ENCODE assay signal across 29 cellular contexts in genomic region chr1:51790385-51790784, GRCh38.
DNase-seq lines count a peak whose midpoint lies in the region; ATAC-seq lines count a peak whose summit lies in the region.
"Had no signal": no experiment of that assay in that cellular context is flagged by ENCODE, and none has a peak within 500 bp of the region (broad histone marks: within the 10 kb centered on the region; RNA-seq: fewer than 3 reads in every experiment).

No MANE protein-coding gene starts in this region.

- no peak overlapping the region for H3K4me3 ChIP-seq in CD4-positive, CD25-positive, alpha-beta regulatory T cell (ENCODE audit: low read depth, low read length)
- no peak overlapping the region for H3K4me3 ChIP-seq in CD4-positive, alpha-beta memory T cell (ENCODE audit: low read length in 2 of 2)
- H3K4me3 ChIP-seq: colonic mucosa, esophagus muscularis mucosa, GM23248, heart right ventricle, lower lobe of right lung, pancreas, SJCRH30 had no signal

- no peak for ATAC-seq in CD4-positive, CD25-positive, alpha-beta regulatory T cell (ENCODE audit: low read depth in 2 of 2)
- no peak for ATAC-seq in T-helper 17 cell
- ATAC-seq in naive B cell (ENCODE audit: low read depth in 2 of 2), result no peak
- ATAC-seq: activated CD4-positive, CD25-positive, alpha-beta regulatory T cell treated with anti-CD3 and anti-CD28 coated beads, Interleukin-2, amount 50 U/mL, for 24 hours; foreskin keratinocyte; lower lobe of right lung; pancreas had no signal

- POLR2A ChIA-PET in CD4-positive, alpha-beta memory T cell (lab: Charles Lee; ENCODE audit: partially characterized antibody), result interaction anchor here (1.0 kb wide), 1 partner anchor 17 kb away, joined by 3 read pairs; no protein-coding TSS in a partner anchor

- peaks cover 99% of the 10 kb centered on the region for H3K36me3 ChIP-seq in CD4-positive, CD25-positive, alpha-beta regulatory T cell (ENCODE audit: control insufficient read depth, insufficient read depth, low read length)
- H3K36me3 ChIP-seq in CD4-positive, alpha-beta memory T cell (ENCODE audit: insufficient read depth, low read length), result peaks cover 80% of the 10 kb centered on the region

- no peaks in the 10 kb centered on the region for H3K9me3 ChIP-seq in CD4-positive, CD25-positive, alpha-beta regulatory T cell (ENCODE audit: control insufficient read depth in 2 of 2, low read length in 2 of 2)
- H3K9me3 ChIP-seq in CD4-positive, alpha-beta memory T cell (ENCODE audit: control insufficient read depth in 1 of 2, low read length in 2 of 2), result no peaks in the 10 kb centered on the region
- no peaks in the 10 kb centered on the region for H3K9me3 ChIP-seq in T-helper 17 cell (ENCODE audit: control insufficient read depth, low read length, poor library complexity, severe bottlenecking)
- H3K9me3 ChIP-seq: colonic mucosa, esophagus muscularis mucosa, heart right ventricle, lower lobe of right lung, pancreas, SJCRH30 had no signal

- no peaks in the 10 kb centered on the region for H3K27me3 ChIP-seq in CD4-positive, CD25-positive, alpha-beta regulatory T cell (ENCODE audit: control insufficient read depth, insufficient read depth, low read length)
- H3K27me3 ChIP-seq in CD4-positive, alpha-beta memory T cell (ENCODE audit: insufficient read depth, low read length), result no peaks in the 10 kb centered on the region
- H3K27me3 ChIP-seq: colonic mucosa, esophagus muscularis mucosa, foreskin keratinocyte, heart right ventricle, pancreas, SJCRH30 had no signal

- no peak overlapping the region for H3K4me3 Mint-ChIP-seq in CD4-positive, CD25-positive, alpha-beta regulatory T cell
- no peak overlapping the region for H3K4me3 Mint-ChIP-seq in CD4-positive, alpha-beta memory T cell
- H3K4me3 Mint-ChIP-seq in T-helper 17 cell, result no peak overlapping the region
- no peak overlapping the region for H3K4me3 Mint-ChIP-seq in naive B cell
- H3K4me3 Mint-ChIP-seq: activated CD4-positive, alpha-beta memory T cell treated with anti-CD3 and anti-CD28 coated beads for 36 hours; nephron progenitor cell had no signal

- DNase-seq in CD4-positive, CD25-positive, alpha-beta regulatory T cell, result no peak
- no peak for DNase-seq in CD4-positive, alpha-beta memory T cell
- DNase-seq in T-helper 17 cell (no peak), naive B cell (no peak), NCI-H748 treated with DMSO at 0.1 percent for 48 hours (lab: John Stamatoyannopoulos, UW) (no peak), Kasumi-1 (lab: John Stamatoyannopoulos, UW) (no peak), hippocampal formation (lab: John Stamatoyannopoulos, UW) (no peak)
- DNase-seq: activated CD4-positive, alpha-beta memory T cell treated with anti-CD3 and anti-CD28 coated beads for 36 hours; activated gamma-delta T cell; amygdala; colonic mucosa; DMS 273 treated with DMSO at 0.1 percent for 48 hours; effector memory CD4-positive, alpha-beta T cell; EL; foreskin keratinocyte; GM23248; heart right ventricle; kidney glomerular epithelial cell; lower lobe of right lung; NCI-H1092; NCI-H187; NCI-H524 treated with DMSO at 0.1 percent for 48 hours; nephron progenitor cell; pancreas; SJCRH30; stimulated activated CD4-positive, alpha-beta T cell treated with anti-CD3 and anti-CD28 coated beads, Interleukin-2, amount 100 ng/mL, for 24 hours had no signal

- H3K4me1 ChIP-seq in CD4-positive, CD25-positive, alpha-beta regulatory T cell (ENCODE audit: control insufficient read depth, insufficient read depth, low read length, poor library complexity, severe bottlenecking), result no peaks in the 10 kb centered on the region
- H3K4me1 ChIP-seq in CD4-positive, alpha-beta memory T cell (ENCODE audit: insufficient read depth, low read length), result no peaks in the 10 kb centered on the region
- H3K4me1 ChIP-seq: colonic mucosa, foreskin keratinocyte, SJCRH30 had no signal

- H3K27me3 Mint-ChIP-seq in CD4-positive, CD25-positive, alpha-beta regulatory T cell, result no peaks in the 10 kb centered on the region
- H3K27me3 Mint-ChIP-seq in CD4-positive, alpha-beta memory T cell, result no peaks in the 10 kb centered on the region
- H3K27me3 Mint-ChIP-seq in T-helper 17 cell (no peaks in the 10 kb centered on the region), naive B cell (no peaks in the 10 kb centered on the region)
- H3K27me3 Mint-ChIP-seq: activated CD4-positive, alpha-beta memory T cell treated with anti-CD3 and anti-CD28 coated beads for 36 hours had no signal

- peak overlapping the region in 2 of 3 donors; percentile 25 to 37 for H3K27ac Mint-ChIP-seq in CD4-positive, CD25-positive, alpha-beta regulatory T cell
- H3K27ac Mint-ChIP-seq in CD4-positive, alpha-beta memory T cell, result peak overlapping the region in 4 of 7 donors; percentile 2 to 35 (median 22)
- H3K27ac Mint-ChIP-seq in T-helper 17 cell, result peak overlapping the region; percentile 34
- H3K27ac Mint-ChIP-seq in naive B cell, result peak overlapping the region in 5 of 6 donors; percentile 13 to 70 (median 36)

- peaks cover 0 to 8% (median 1%) of the 10 kb centered on the region in 4 donors for H3K4me1 Mint-ChIP-seq in CD4-positive, CD25-positive, alpha-beta regulatory T cell
- peaks cover 0 to 12% (median 6%) of the 10 kb centered on the region in 4 donors for H3K4me1 Mint-ChIP-seq in CD4-positive, alpha-beta memory T cell
- H3K4me1 Mint-ChIP-seq in T-helper 17 cell (peaks cover 11% of the 10 kb centered on the region), naive B cell (peaks cover 0 to 2% (median 0%) of the 10 kb centered on the region in 3 donors)

- intact Hi-C loops in CD4-positive, alpha-beta memory T cell (cut with micrococcal nuclease), result no loop called here

- H3K36me3 Mint-ChIP-seq in CD4-positive, CD25-positive, alpha-beta regulatory T cell, result peaks cover 81% of the 10 kb centered on the region
- peaks cover 67 to 92% of the 10 kb centered on the region in 2 donors for H3K36me3 Mint-ChIP-seq in CD4-positive, alpha-beta memory T cell
- H3K36me3 Mint-ChIP-seq in T-helper 17 cell (ENCODE audit: low read depth), result peaks cover 16% of the 10 kb centered on the region
- peaks cover 7 to 32% of the 10 kb centered on the region in 2 donors for H3K36me3 Mint-ChIP-seq in naive B cell

- CTCF ChIA-PET in CD4-positive, alpha-beta memory T cell (lab: Charles Lee; ENCODE audit: partially characterized antibody), result no interaction called here

- no peaks in the 10 kb centered on the region for H3K9me3 Mint-ChIP-seq in CD4-positive, CD25-positive, alpha-beta regulatory T cell
- H3K9me3 Mint-ChIP-seq in CD4-positive, alpha-beta memory T cell, result no peaks in the 10 kb centered on the region
- H3K9me3 Mint-ChIP-seq in naive B cell, result no peaks in the 10 kb centered on the region
- H3K9me3 Mint-ChIP-seq: activated CD4-positive, alpha-beta memory T cell treated with anti-CD3 and anti-CD28 coated beads for 36 hours; nephron progenitor cell had no signal

- no peak overlapping the region for H3K27ac ChIP-seq in CD4-positive, CD25-positive, alpha-beta regulatory T cell (ENCODE audit: insufficient read depth, low read length, poor library complexity, severe bottlenecking)
- H3K27ac ChIP-seq in CD4-positive, alpha-beta memory T cell (ENCODE audit: low read depth, low read length), result no peak overlapping the region
- H3K27ac ChIP-seq: C4-2B, colonic mucosa, esophagus muscularis mucosa, foreskin keratinocyte, GM23248, heart right ventricle, lower lobe of right lung, pancreas, SJCRH30 had no signal
